In genomic region chr19:44890366-44891015, GRCh38 we compare ENCODE assay signal across 1 cellular context.
TF ChIP-seq lines count a peak whose summit lies in the region.

No MANE protein-coding gene starts in this region.

TF ChIP-seq in K562, 482 proteins besides CTCF, POLR2A, EP300 and RAD21 (continued from another document and continues in another):
- no peak for TF ChIP-seq ZNF407 (IDR thresholded peaks at IDR 0.05; ENCODE audit: low read depth)
- TF ChIP-seq, protein P1, sequence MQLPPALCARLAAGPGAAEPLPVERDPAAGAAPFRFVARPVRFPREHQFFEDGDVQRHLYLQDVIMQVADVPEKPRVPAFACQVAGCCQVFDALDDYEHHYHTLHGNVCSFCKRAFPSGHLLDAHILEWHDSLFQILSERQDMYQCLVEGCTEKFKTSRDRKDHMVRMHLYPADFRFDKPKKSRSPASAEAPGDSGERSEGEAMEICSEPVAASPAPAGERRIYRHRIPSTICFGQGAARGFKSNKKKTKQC (CRISPR knock-in tag; IDR thresholded peaks at IDR 0.05), result no peak
- TF ChIP-seq SAFB (IDR thresholded peaks at IDR 0.05; ENCODE audit: borderline replicate concordance, low read depth, low read length), result no peak
- no peak for TF ChIP-seq BRD4 (IDR thresholded peaks at IDR 0.05)
- peak; percentile 76 for TF ChIP-seq E2F8 (IDR thresholded peaks at IDR 0.05; ENCODE audit: low read depth, partially characterized antibody)
- no peak for TF ChIP-seq ZNF140 (CRISPR knock-in tag; IDR thresholded peaks at IDR 0.05)
- no peak for TF ChIP-seq GABPB2 (CRISPR knock-in tag; conservative IDR thresholded peaks at IDR 0.05)
- TF ChIP-seq NRF1 (conservative IDR thresholded peaks at IDR 0.05 in 1 of 2, IDR thresholded peaks at IDR 0.05 in 1 of 2), result peak; percentile 91 to 92
- TF ChIP-seq, protein P2, sequence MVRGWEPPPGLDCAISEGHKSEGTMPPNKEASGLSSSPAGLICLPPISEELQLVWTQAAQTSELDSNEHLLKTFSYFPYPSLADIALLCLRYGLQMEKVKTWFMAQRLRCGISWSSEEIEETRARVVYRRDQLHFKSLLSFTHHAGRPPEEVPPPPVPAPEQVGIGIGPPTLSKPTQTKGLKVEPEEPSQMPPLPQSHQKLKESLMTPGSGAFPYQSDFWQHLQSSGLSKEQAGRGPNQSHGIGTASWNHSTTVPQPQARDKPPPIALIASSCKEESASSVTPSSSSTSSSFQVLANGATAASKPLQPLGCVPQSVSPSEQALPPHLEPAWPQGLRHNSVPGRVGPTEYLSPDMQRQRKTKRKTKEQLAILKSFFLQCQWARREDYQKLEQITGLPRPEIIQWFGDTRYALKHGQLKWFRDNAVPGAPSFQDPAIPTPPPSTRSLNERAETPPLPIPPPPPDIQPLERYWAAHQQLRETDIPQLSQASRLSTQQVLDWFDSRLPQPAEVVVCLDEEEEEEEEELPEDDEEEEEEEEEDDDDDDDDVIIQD (CRISPR knock-in tag; IDR thresholded peaks at IDR 0.05), result no peak
- no peak for TF ChIP-seq CHD7 (IDR thresholded peaks at IDR 0.05; ENCODE audit: low read depth, low read length)
- TF ChIP-seq, protein P3, sequence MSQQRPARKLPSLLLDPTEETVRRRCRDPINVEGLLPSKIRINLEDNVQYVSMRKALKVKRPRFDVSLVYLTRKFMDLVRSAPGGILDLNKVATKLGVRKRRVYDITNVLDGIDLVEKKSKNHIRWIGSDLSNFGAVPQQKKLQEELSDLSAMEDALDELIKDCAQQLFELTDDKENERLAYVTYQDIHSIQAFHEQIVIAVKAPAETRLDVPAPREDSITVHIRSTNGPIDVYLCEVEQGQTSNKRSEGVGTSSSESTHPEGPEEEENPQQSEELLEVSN (IDR thresholded peaks at IDR 0.05; ENCODE audit: borderline replicate concordance in 1 of 2, extremely low read depth in 1 of 2, insufficient read depth in 1 of 2, insufficient read length in 1 of 2, low read depth in 1 of 2, low read length in 1 of 2, poor library complexity in 1 of 2, severe bottlenecking in 1 of 2), result peak; percentile 11 to 52
- TF ChIP-seq KDM1A (IDR thresholded peaks at IDR 0.05), result no peak
- 0 out of 2 replicates have a peak, but pooled peaks have one; percentile 60 for TF ChIP-seq ZNF586 (CRISPR knock-in tag; conservative IDR thresholded peaks at IDR 0.05)
- TF ChIP-seq, protein P4, sequence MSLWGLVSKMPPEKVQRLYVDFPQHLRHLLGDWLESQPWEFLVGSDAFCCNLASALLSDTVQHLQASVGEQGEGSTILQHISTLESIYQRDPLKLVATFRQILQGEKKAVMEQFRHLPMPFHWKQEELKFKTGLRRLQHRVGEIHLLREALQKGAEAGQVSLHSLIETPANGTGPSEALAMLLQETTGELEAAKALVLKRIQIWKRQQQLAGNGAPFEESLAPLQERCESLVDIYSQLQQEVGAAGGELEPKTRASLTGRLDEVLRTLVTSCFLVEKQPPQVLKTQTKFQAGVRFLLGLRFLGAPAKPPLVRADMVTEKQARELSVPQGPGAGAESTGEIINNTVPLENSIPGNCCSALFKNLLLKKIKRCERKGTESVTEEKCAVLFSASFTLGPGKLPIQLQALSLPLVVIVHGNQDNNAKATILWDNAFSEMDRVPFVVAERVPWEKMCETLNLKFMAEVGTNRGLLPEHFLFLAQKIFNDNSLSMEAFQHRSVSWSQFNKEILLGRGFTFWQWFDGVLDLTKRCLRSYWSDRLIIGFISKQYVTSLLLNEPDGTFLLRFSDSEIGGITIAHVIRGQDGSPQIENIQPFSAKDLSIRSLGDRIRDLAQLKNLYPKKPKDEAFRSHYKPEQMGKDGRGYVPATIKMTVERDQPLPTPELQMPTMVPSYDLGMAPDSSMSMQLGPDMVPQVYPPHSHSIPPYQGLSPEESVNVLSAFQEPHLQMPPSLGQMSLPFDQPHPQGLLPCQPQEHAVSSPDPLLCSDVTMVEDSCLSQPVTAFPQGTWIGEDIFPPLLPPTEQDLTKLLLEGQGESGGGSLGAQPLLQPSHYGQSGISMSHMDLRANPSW (CRISPR knock-in tag; IDR thresholded peaks at IDR 0.05), result 0 out of 2 replicates have a peak, but pooled peaks have one; percentile 46
- TF ChIP-seq, protein P5, sequence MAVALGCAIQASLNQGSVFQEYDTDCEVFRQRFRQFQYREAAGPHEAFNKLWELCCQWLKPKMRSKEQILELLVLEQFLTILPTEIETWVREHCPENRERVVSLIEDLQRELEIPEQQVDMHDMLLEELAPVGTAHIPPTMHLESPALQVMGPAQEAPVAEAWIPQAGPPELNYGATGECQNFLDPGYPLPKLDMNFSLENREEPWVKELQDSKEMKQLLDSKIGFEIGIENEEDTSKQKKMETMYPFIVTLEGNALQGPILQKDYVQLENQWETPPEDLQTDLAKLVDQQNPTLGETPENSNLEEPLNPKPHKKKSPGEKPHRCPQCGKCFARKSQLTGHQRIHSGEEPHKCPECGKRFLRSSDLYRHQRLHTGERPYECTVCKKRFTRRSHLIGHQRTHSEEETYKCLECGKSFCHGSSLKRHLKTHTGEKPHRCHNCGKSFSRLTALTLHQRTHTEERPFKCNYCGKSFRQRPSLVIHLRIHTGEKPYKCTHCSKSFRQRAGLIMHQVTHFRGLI (CRISPR knock-in tag; IDR thresholded peaks at IDR 0.05), result no peak
- no peak; the same call in 1 of the 2 replicates for TF ChIP-seq ZNF445 (CRISPR knock-in tag; IDR thresholded peaks at IDR 0.05; ENCODE audit: low read depth)
